ENCODE assay signal across 11 cellular contexts in the genomic region with DNA sequence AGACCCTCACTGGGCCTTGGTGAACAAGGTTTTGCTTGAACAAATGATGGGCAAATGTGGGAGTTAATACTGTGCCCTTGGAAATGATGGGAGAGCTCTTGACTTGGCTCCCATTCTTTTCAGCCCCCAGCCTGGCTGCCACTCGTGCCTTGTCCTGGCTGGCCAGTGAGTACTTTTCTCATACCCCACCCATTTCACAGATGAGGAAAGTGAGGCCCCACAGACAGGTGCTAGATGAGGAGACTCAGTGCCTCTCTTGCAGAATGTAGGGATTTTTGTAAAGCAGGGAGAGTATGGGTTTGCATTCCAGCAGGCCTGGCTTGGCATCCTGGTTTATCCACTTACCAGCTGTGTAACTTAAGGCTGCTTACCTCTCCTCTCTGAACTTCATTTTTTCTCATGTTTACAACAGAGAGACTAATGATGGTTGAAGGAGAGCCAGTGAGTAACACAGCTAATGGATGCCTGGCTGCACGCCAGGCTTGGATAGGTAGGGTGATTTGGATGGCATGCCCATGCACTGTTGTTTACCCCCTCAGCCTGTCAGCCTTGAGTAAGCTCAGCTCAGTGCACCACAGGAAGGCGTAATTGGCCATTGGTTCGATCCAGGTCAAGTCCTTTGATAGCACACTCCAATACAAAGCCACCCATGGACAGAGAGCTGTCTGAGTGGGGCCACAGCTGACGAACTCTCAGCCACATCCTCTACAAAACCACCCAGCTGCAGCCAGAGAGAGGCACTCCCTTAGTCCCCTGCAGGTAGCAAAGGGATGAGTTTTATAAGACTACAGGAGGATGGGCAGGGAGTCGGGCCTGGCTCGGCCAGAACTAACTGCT.
DNase-seq lines count a peak whose midpoint lies in the region; ATAC-seq and TF ChIP-seq lines count a peak whose summit lies in the region.
"Had no signal": no experiment of that assay in that cellular context is flagged by ENCODE, and none has a peak within 500 bp of the region (broad histone marks: within the 10 kb centered on the region; RNA-seq: fewer than 3 reads in every experiment).

No MANE protein-coding gene starts in this region.

- peaks cover 0 to 5% (median 0%) of the 10 kb centered on the region in 5 donors for H3K27me3 Mint-ChIP-seq in naive thymus-derived CD4-positive, alpha-beta T cell
- H3K27me3 Mint-ChIP-seq in stimulated activated memory B cell treated with anti-CD40 and anti-IgM and Interleukin-4, amounts not matched to agents 10 μg/mL and 1 μg/mL and 100 μg/mL, for 72 hours, result peaks cover 8% of the 10 kb centered on the region
- H3K27me3 Mint-ChIP-seq: activated naive CD8-positive, alpha-beta T cell had no signal

- ATAC-seq in naive thymus-derived CD4-positive, alpha-beta T cell, result peak; percentile 41
- ATAC-seq in stimulated activated memory B cell treated with anti-CD40 and anti-IgM and Interleukin-4, amounts not matched to agents 10 μg/mL and 1 μg/mL and 100 μg/mL, for 72 hours, result no peak
- ATAC-seq in GM21367 (IDR thresholded peaks at IDR 0.05; ENCODE audit: unreplicated experiment) (no peak), GM18505 (IDR thresholded peaks at IDR 0.05; ENCODE audit: unreplicated experiment) (no peak), GM18520 (IDR thresholded peaks at IDR 0.05; ENCODE audit: unreplicated experiment) (no peak)

- H3K4me3 ChIP-seq in naive thymus-derived CD4-positive, alpha-beta T cell (ENCODE audit: low read length), result no peak overlapping the region

- H3K9me3 Mint-ChIP-seq in naive thymus-derived CD4-positive, alpha-beta T cell, result peaks cover 0 to 14% (median 3%) of the 10 kb centered on the region in 11 donors
- H3K9me3 Mint-ChIP-seq in stimulated activated memory B cell treated with anti-CD40 and anti-IgM and Interleukin-4, amounts not matched to agents 10 μg/mL and 1 μg/mL and 100 μg/mL, for 72 hours, result peaks cover 4% of the 10 kb centered on the region

- no peaks in the 10 kb centered on the region for H3K36me3 ChIP-seq in naive thymus-derived CD4-positive, alpha-beta T cell (ENCODE audit: control insufficient read depth in 2 of 3, insufficient read depth in 3 of 3, low read length in 3 of 3)
- H3K36me3 ChIP-seq: BE2C had no signal

- H3K27ac Mint-ChIP-seq in naive thymus-derived CD4-positive, alpha-beta T cell, result no peak overlapping the region
- no peak overlapping the region for H3K27ac Mint-ChIP-seq in stimulated activated memory B cell treated with anti-CD40 and anti-IgM and Interleukin-4, amounts not matched to agents 10 μg/mL and 1 μg/mL and 100 μg/mL, for 72 hours
- H3K27ac Mint-ChIP-seq: activated naive CD8-positive, alpha-beta T cell had no signal

- intact Hi-C loops in naive thymus-derived CD4-positive, alpha-beta T cell (cut with micrococcal nuclease), result no loop called here

- H3K9me3 ChIP-seq in naive thymus-derived CD4-positive, alpha-beta T cell (ENCODE audit: control insufficient read depth in 2 of 3, low read length in 3 of 3), result no peaks in the 10 kb centered on the region
- H3K9me3 ChIP-seq: BE2C had no signal

- no peaks in the 10 kb centered on the region for H3K4me1 Mint-ChIP-seq in naive thymus-derived CD4-positive, alpha-beta T cell
- no peaks in the 10 kb centered on the region for H3K4me1 Mint-ChIP-seq in stimulated activated memory B cell treated with anti-CD40 and anti-IgM and Interleukin-4, amounts not matched to agents 10 μg/mL and 1 μg/mL and 100 μg/mL, for 72 hours

- CTCF ChIA-PET in naive thymus-derived CD4-positive, alpha-beta T cell (lab: Charles Lee), result interaction anchor here (0.7 kb wide), 2 partner anchors 32 to 504 kb away, joined by 3 to 4 read pairs; no protein-coding TSS in a partner anchor

- H3K36me3 Mint-ChIP-seq in naive thymus-derived CD4-positive, alpha-beta T cell, result peaks cover 0 to 4% (median 0%) of the 10 kb centered on the region in 5 donors
- H3K36me3 Mint-ChIP-seq in stimulated activated memory B cell treated with anti-CD40 and anti-IgM and Interleukin-4, amounts not matched to agents 10 μg/mL and 1 μg/mL and 100 μg/mL, for 72 hours, result no peaks in the 10 kb centered on the region
- H3K36me3 Mint-ChIP-seq: activated naive CD8-positive, alpha-beta T cell had no signal

- no peak overlapping the region for H3K27ac ChIP-seq in naive thymus-derived CD4-positive, alpha-beta T cell (ENCODE audit: low read depth, low read length)
- H3K27ac ChIP-seq: parathyroid adenoma had no signal

- POLR2A ChIA-PET in naive thymus-derived CD4-positive, alpha-beta T cell (lab: Charles Lee), result no interaction called here

- TF ChIP-seq POLR2A in GM18505 (IDR thresholded peaks at IDR 0.05; ENCODE audit: borderline replicate concordance, extremely low read depth, insufficient read depth, insufficient read length), result no peak

- H3K4me3 Mint-ChIP-seq in naive thymus-derived CD4-positive, alpha-beta T cell, result no peak overlapping the region
- H3K4me3 Mint-ChIP-seq in stimulated activated memory B cell treated with anti-CD40 and anti-IgM and Interleukin-4, amounts not matched to agents 10 μg/mL and 1 μg/mL and 100 μg/mL, for 72 hours, result no peak overlapping the region
- H3K4me3 Mint-ChIP-seq: activated naive CD8-positive, alpha-beta T cell had no signal

- DNase-seq in DMS79 (lab: John Stamatoyannopoulos, UW) (peak; percentile 96), NCI-H1694 (lab: John Stamatoyannopoulos, UW) (peak; percentile 51), SHP77 treated with DMSO at 0.1 percent for 48 hours (lab: John Stamatoyannopoulos, UW) (peak; percentile 72)
- no peak for DNase-seq in naive thymus-derived CD4-positive, alpha-beta T cell
- DNase-seq: BE2C had no signal

- no peaks in the 10 kb centered on the region for H3K27me3 ChIP-seq in naive thymus-derived CD4-positive, alpha-beta T cell (ENCODE audit: control insufficient read depth in 2 of 2, insufficient read depth in 2 of 2, low read length in 2 of 2)
- H3K27me3 ChIP-seq: BE2C had no signal

- H3K4me1 ChIP-seq in naive thymus-derived CD4-positive, alpha-beta T cell (ENCODE audit: control insufficient read depth in 2 of 2, insufficient read depth in 2 of 2, low read length in 2 of 2), result no peaks in the 10 kb centered on the region
- H3K4me1 ChIP-seq: parathyroid adenoma had no signal

Comparison
In these comparisons a context has a peak if more than half of its experiments do, and no peak if none do; other contexts are left out.
1. DNase-seq: peak in DMS79 (single experiment), NCI-H1694 (single experiment) and SHP77 treated with DMSO at 0.1 percent for 48 hours (single experiment); none in naive thymus-derived CD4-positive, alpha-beta T cell (0 of 9).